Comparison of ENCODE assay signal across 31 cellular contexts in the genomic region with DNA sequence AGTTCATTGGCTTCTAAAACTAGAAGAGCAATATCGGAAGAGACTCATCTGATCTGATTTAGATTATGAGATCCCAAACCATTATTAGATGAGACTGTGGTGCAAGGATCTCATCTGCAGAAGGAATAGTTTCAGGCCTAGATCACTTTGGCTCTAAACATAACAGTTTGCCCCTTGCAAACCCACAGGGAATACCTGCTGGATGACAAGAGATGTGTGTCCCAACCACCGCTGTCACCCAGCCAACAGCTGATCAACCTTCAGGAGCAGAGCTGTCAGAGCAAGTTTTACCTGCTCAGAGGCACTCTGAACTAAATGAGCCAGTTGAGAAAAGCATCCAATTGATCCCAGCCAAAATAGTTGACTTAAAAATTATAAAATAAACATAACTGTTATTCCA.
DNase-seq lines count a peak whose midpoint lies in the region; ATAC-seq, FAIRE-seq and TF ChIP-seq lines count a peak whose summit lies in the region.
"Had no signal": no experiment of that assay in that cellular context is flagged by ENCODE, and none has a peak within 500 bp of the region (broad histone marks: within the 10 kb centered on the region; RNA-seq: fewer than 3 reads in every experiment).

No MANE protein-coding gene starts in this region.

- no peaks in the 10 kb centered on the region for H3K27me3 Mint-ChIP-seq in activated CD4-positive, alpha-beta T cell treated with anti-CD3 and anti-CD28 coated beads, Interleukin-2, amount 10 ng/mL, durations not matched to agents 24 days and 14 days
- H3K27me3 Mint-ChIP-seq in activated CD4-positive, alpha-beta T cell treated with anti-CD3 and anti-CD28 coated beads, Interleukin-2, amount 10 ng/mL, durations not matched to agents 7 days and 5 days: no peaks in the 10 kb centered on the region
- H3K27me3 Mint-ChIP-seq: activated CD4-positive, alpha-beta T cell treated with anti-CD3 and anti-CD28 coated beads for 36 hours; activated naive CD4-positive, alpha-beta T cell treated with anti-CD3 and anti-CD28 coated beads, Interleukin-2, amount 50 U/mL, for 24 hours; activated T-helper 17 cell treated with anti-CD3 and anti-CD28 coated beads, Interleukin-2, amount 50 U/mL, for 72 hours; stimulated activated memory B cell treated with anti-CD40 and anti-IgM and Interleukin-4, amounts not matched to agents 10 μg/mL and 1 μg/mL and 100 μg/mL, for 72 hours had no signal

- no peak overlapping the region for H3K27ac Mint-ChIP-seq in activated CD4-positive, alpha-beta T cell treated with anti-CD3 and anti-CD28 coated beads, Interleukin-2, amount 10 ng/mL, durations not matched to agents 24 days and 14 days
- no peak overlapping the region for H3K27ac Mint-ChIP-seq in activated CD4-positive, alpha-beta T cell treated with anti-CD3 and anti-CD28 coated beads, Interleukin-2, amount 10 ng/mL, durations not matched to agents 7 days and 5 days
- H3K27ac Mint-ChIP-seq: activated CD4-positive, alpha-beta T cell treated with anti-CD3 and anti-CD28 coated beads for 36 hours; activated naive CD4-positive, alpha-beta T cell treated with anti-CD3 and anti-CD28 coated beads, Interleukin-2, amount 50 U/mL, for 24 hours; activated T-helper 17 cell treated with anti-CD3 and anti-CD28 coated beads, Interleukin-2, amount 50 U/mL, for 72 hours; CD14-positive monocyte; GM23338; naive thymus-derived CD8-positive, alpha-beta T cell; stimulated activated memory B cell treated with anti-CD40 and anti-IgM and Interleukin-4, amounts not matched to agents 10 μg/mL and 1 μg/mL and 100 μg/mL, for 72 hours; T-helper 2 cell treated with Interferon-gamma antibody and Interleukin-4, amounts not matched to agents 5 μg/mL and 100 μg/mL, for 36 hours had no signal

- POLR2A ChIA-PET in activated CD4-positive, alpha-beta T cell treated with anti-CD3 and anti-CD28 coated beads, Interleukin-2, amount 10 ng/mL, durations not matched to agents 7 days and 5 days (lab: Charles Lee): no interaction called here

- no peaks in the 10 kb centered on the region for H3K27me3 ChIP-seq in brain microvascular endothelial cell (replicated peaks)
- H3K27me3 ChIP-seq: breast epithelium, Peyer's patch had no signal

- H3K9me3 Mint-ChIP-seq in activated CD4-positive, alpha-beta T cell treated with anti-CD3 and anti-CD28 coated beads, Interleukin-2, amount 10 ng/mL, durations not matched to agents 24 days and 14 days: no peaks in the 10 kb centered on the region
- H3K9me3 Mint-ChIP-seq in activated CD4-positive, alpha-beta T cell treated with anti-CD3 and anti-CD28 coated beads, Interleukin-2, amount 10 ng/mL, durations not matched to agents 7 days and 5 days: no peaks in the 10 kb centered on the region
- H3K9me3 Mint-ChIP-seq: activated naive CD4-positive, alpha-beta T cell treated with anti-CD3 and anti-CD28 coated beads, Interleukin-2, amount 50 U/mL, for 24 hours; activated T-helper 17 cell treated with anti-CD3 and anti-CD28 coated beads, Interleukin-2, amount 50 U/mL, for 72 hours; GM23338; stimulated activated memory B cell treated with anti-CD40 and anti-IgM and Interleukin-4, amounts not matched to agents 10 μg/mL and 1 μg/mL and 100 μg/mL, for 72 hours; T-helper 2 cell treated with Interferon-gamma antibody and Interleukin-4, amounts not matched to agents 5 μg/mL and 100 μg/mL, for 36 hours had no signal

- no peaks in the 10 kb centered on the region for H3K36me3 ChIP-seq in brain microvascular endothelial cell (replicated peaks)
- H3K36me3 ChIP-seq: breast epithelium, Peyer's patch had no signal

- no peak overlapping the region for H3K27ac ChIP-seq in brain microvascular endothelial cell
- H3K27ac ChIP-seq: breast epithelium, Peyer's patch had no signal

- peak; percentile 71 for FAIRE-seq in urothelium cell line (lab: Jason Lieb, UNC)
- FAIRE-seq: K562, kidney had no signal

- no peaks in the 10 kb centered on the region for H3K36me3 Mint-ChIP-seq in activated CD4-positive, alpha-beta T cell treated with anti-CD3 and anti-CD28 coated beads, Interleukin-2, amount 10 ng/mL, durations not matched to agents 24 days and 14 days (ENCODE audit: low read depth)
- H3K36me3 Mint-ChIP-seq in activated CD4-positive, alpha-beta T cell treated with anti-CD3 and anti-CD28 coated beads, Interleukin-2, amount 10 ng/mL, durations not matched to agents 7 days and 5 days (ENCODE audit: low read depth): no peaks in the 10 kb centered on the region
- H3K36me3 Mint-ChIP-seq: activated naive CD4-positive, alpha-beta T cell treated with anti-CD3 and anti-CD28 coated beads, Interleukin-2, amount 50 U/mL, for 24 hours; CD14-positive monocyte; naive thymus-derived CD8-positive, alpha-beta T cell; stimulated activated memory B cell treated with anti-CD40 and anti-IgM and Interleukin-4, amounts not matched to agents 10 μg/mL and 1 μg/mL and 100 μg/mL, for 72 hours had no signal

- no peak overlapping the region for H3K4me3 Mint-ChIP-seq in activated CD4-positive, alpha-beta T cell treated with anti-CD3 and anti-CD28 coated beads, Interleukin-2, amount 10 ng/mL, durations not matched to agents 24 days and 14 days
- no peak overlapping the region for H3K4me3 Mint-ChIP-seq in activated CD4-positive, alpha-beta T cell treated with anti-CD3 and anti-CD28 coated beads, Interleukin-2, amount 10 ng/mL, durations not matched to agents 7 days and 5 days
- H3K4me3 Mint-ChIP-seq: activated CD4-positive, alpha-beta T cell treated with anti-CD3 and anti-CD28 coated beads for 36 hours; activated naive CD4-positive, alpha-beta T cell treated with anti-CD3 and anti-CD28 coated beads, Interleukin-2, amount 50 U/mL, for 24 hours; activated T-helper 17 cell treated with anti-CD3 and anti-CD28 coated beads, Interleukin-2, amount 50 U/mL, for 72 hours; CD14-positive monocyte; GM23338; naive thymus-derived CD8-positive, alpha-beta T cell; stimulated activated memory B cell treated with anti-CD40 and anti-IgM and Interleukin-4, amounts not matched to agents 10 μg/mL and 1 μg/mL and 100 μg/mL, for 72 hours; T-helper 2 cell treated with Interferon-gamma antibody and Interleukin-4, amounts not matched to agents 5 μg/mL and 100 μg/mL, for 36 hours had no signal

- intact Hi-C loops in activated CD4-positive, alpha-beta T cell treated with anti-CD3 and anti-CD28 coated beads, Interleukin-2, amount 10 ng/mL, durations not matched to agents 24 days and 14 days (cut with micrococcal nuclease): no loop called here

- no peak overlapping the region for H3K4me3 ChIP-seq in brain microvascular endothelial cell (ENCODE audit: low read depth, low read length)
- H3K4me3 ChIP-seq: breast epithelium, GM23338, K562, Peyer's patch had no signal

- peak; percentile 36 for DNase-seq in activated CD4-positive, alpha-beta T cell treated with anti-CD3 and anti-CD28 coated beads, Interleukin-2, amount 10 ng/mL, durations not matched to agents 24 days and 14 days
- DNase-seq in activated CD4-positive, alpha-beta T cell treated with anti-CD3 and anti-CD28 coated beads, Interleukin-2, amount 10 ng/mL, durations not matched to agents 7 days and 5 days: no peak
- DNase-seq in brain microvascular endothelial cell (peak; percentile 27), left lobe of liver (ENCODE audit: low spot score) (peak; percentile 52), urothelium cell line (ENCODE audit: low spot score) (peak; percentile 27)
- no peak for DNase-seq in activated effector memory CD4-positive, alpha-beta T cell treated with anti-CD3 and anti-CD28 coated beads, Interleukin-2, amount 50 U/mL, for 16 hours
- DNase-seq in stimulated activated CD4-positive, alpha-beta T cell treated with anti-CD3 and anti-CD28 coated beads, Interleukin-4, amount 100 ng/mL, for 4 hours: no peak
- DNase-seq: activated CD4-positive, alpha-beta T cell treated with anti-CD3 and anti-CD28 coated beads for 36 hours; amniotic stem cell; DMS79; GF-D8; kidney; MM.1S; naive thymus-derived CD8-positive, alpha-beta T cell; NCI-H2029; NCI-H2227 treated with DMSO at 0.1 percent for 48 hours; NCI-H526 treated with DMSO at 0.1 percent for 48 hours; nucleus accumbens; Peyer's patch; SHP77 treated with DMSO at 0.1 percent for 48 hours; stimulated activated CD4-positive, alpha-beta T cell treated with anti-CD3 and anti-CD28 coated beads, Interleukin-15, amount 100 ng/mL, for 24 hours; substantia nigra had no signal

- TF ChIP-seq CTCF in brain microvascular endothelial cell (IDR thresholded peaks at IDR 0.05; ENCODE audit: low read depth, low read length, missing control alignments): no peak

- no peaks in the 10 kb centered on the region for H3K4me1 Mint-ChIP-seq in activated CD4-positive, alpha-beta T cell treated with anti-CD3 and anti-CD28 coated beads, Interleukin-2, amount 10 ng/mL, durations not matched to agents 24 days and 14 days
- no peaks in the 10 kb centered on the region for H3K4me1 Mint-ChIP-seq in activated CD4-positive, alpha-beta T cell treated with anti-CD3 and anti-CD28 coated beads, Interleukin-2, amount 10 ng/mL, durations not matched to agents 7 days and 5 days
- H3K4me1 Mint-ChIP-seq: activated CD4-positive, alpha-beta T cell treated with anti-CD3 and anti-CD28 coated beads for 36 hours; activated naive CD4-positive, alpha-beta T cell treated with anti-CD3 and anti-CD28 coated beads, Interleukin-2, amount 50 U/mL, for 24 hours; activated T-helper 17 cell treated with anti-CD3 and anti-CD28 coated beads, Interleukin-2, amount 50 U/mL, for 72 hours; GM23338; naive thymus-derived CD8-positive, alpha-beta T cell; stimulated activated memory B cell treated with anti-CD40 and anti-IgM and Interleukin-4, amounts not matched to agents 10 μg/mL and 1 μg/mL and 100 μg/mL, for 72 hours had no signal

- peak; percentile 74 for ATAC-seq in left lobe of liver
- ATAC-seq in HG02885 (IDR thresholded peaks at IDR 0.05; ENCODE audit: poor library complexity, unreplicated experiment): no peak
- ATAC-seq: activated CD4-positive, alpha-beta T cell treated with anti-CD3 and anti-CD28 coated beads for 36 hours; activated T-helper 17 cell treated with anti-CD3 and anti-CD28 coated beads, Interleukin-2, amount 50 U/mL, for 72 hours; GM23338; K562; naive thymus-derived CD8-positive, alpha-beta T cell; stimulated activated memory B cell treated with anti-CD40 and anti-IgM and Interleukin-4, amounts not matched to agents 10 μg/mL and 1 μg/mL and 100 μg/mL, for 72 hours had no signal

- in situ Hi-C loops in brain microvascular endothelial cell (cut with HindIII; ENCODE audit: low pct_ligation_motif_present, low sequenced_read_pairs): no loop called here

- CTCF ChIA-PET in activated CD4-positive, alpha-beta T cell treated with anti-CD3 and anti-CD28 coated beads, Interleukin-2, amount 10 ng/mL, durations not matched to agents 7 days and 5 days (lab: Charles Lee): no interaction called here

Comparison
In these comparisons a context has a peak if more than half of its experiments do, and no peak if none do; other contexts are left out.
1. DNase-seq: peak in activated CD4-positive, alpha-beta T cell treated with anti-CD3 and anti-CD28 coated beads, Interleukin-2, amount 10 ng/mL, durations not matched to agents 24 days and 14 days (single experiment), brain microvascular endothelial cell (single experiment), left lobe of liver (single experiment) and urothelium cell line (single experiment); none in activated CD4-positive, alpha-beta T cell treated with anti-CD3 and anti-CD28 coated beads, Interleukin-2, amount 10 ng/mL, durations not matched to agents 7 days and 5 days (single experiment), activated effector memory CD4-positive, alpha-beta T cell treated with anti-CD3 and anti-CD28 coated beads, Interleukin-2, amount 50 U/mL, for 16 hours (single experiment) and stimulated activated CD4-positive, alpha-beta T cell treated with anti-CD3 and anti-CD28 coated beads, Interleukin-4, amount 100 ng/mL, for 4 hours (0 of 2).